8 cellular contexts compared by ENCODE assay signal in genomic region chrX:47482065-47482511, GRCh38. TPM values are rescaled to one million over a fixed set of nuclear protein-coding genes. Genes with fewer than 3 reads are reported as not detected.
DNase-seq lines count a peak whose midpoint lies in the region; ATAC-seq, FAIRE-seq and TF ChIP-seq lines count a peak whose summit lies in the region.

No MANE protein-coding gene starts in this region.

- no peaks in the 10 kb centered on the region for H3K4me1 Mint-ChIP-seq in astrocyte (ENCODE audit: low read depth, unreplicated experiment)

- H3K9me3 Mint-ChIP-seq in astrocyte (ENCODE audit: unreplicated experiment), result no peaks in the 10 kb centered on the region

- H3K27me3 Mint-ChIP-seq in astrocyte (ENCODE audit: low read depth, unreplicated experiment), result no peaks in the 10 kb centered on the region

- peaks cover 18% of the 10 kb centered on the region for H3K4me1 ChIP-seq in astrocyte (ENCODE audit: insufficient read depth, low read length)
- H3K4me1 ChIP-seq in mucosa of rectum (ENCODE audit: control insufficient read depth in 2 of 2, insufficient read depth in 2 of 2, low read length in 2 of 2), result peaks cover 7 to 8% of the 10 kb centered on the region in 2 donors

- H2AFZ ChIP-seq in astrocyte (ENCODE audit: low read depth, low read length), result peak overlapping the region; percentile 71

- no peak for FAIRE-seq in astrocyte (lab: Jason Lieb, UNC)

- ATAC-seq in GM18511 (IDR thresholded peaks at IDR 0.05; ENCODE audit: unreplicated experiment) (peak; percentile 10), HG03066 (IDR thresholded peaks at IDR 0.05; ENCODE audit: low read depth, unreplicated experiment) (peak; percentile 6), HG02763 (IDR thresholded peaks at IDR 0.05; ENCODE audit: unreplicated experiment) (no peak)

- H3K9me3 ChIP-seq in astrocyte (ENCODE audit: insufficient read depth, low read depth, low read length), result no peaks in the 10 kb centered on the region
- H3K9me3 ChIP-seq in mucosa of rectum (ENCODE audit: control insufficient read depth in 2 of 2, low read length in 2 of 2), result no peaks in the 10 kb centered on the region

- H3K27ac Mint-ChIP-seq in astrocyte (ENCODE audit: unreplicated experiment), result peak overlapping the region; percentile 88

- H3K79me2 ChIP-seq in astrocyte (ENCODE audit: insufficient read depth, low read length), result peaks cover 57% of the 10 kb centered on the region

- H3K4me3 ChIP-seq in astrocyte (ENCODE audit: insufficient read depth, low read depth, low read length) (peak overlapping the region; percentile 67), mucosa of rectum (ENCODE audit: low read length in 2 of 2) (peak overlapping the region; percentile 76 to 84)

- H3K36me3 ChIP-seq in astrocyte (ENCODE audit: insufficient read depth, low read length) (no peaks in the 10 kb centered on the region), mucosa of rectum (ENCODE audit: control insufficient read depth in 2 of 2, insufficient read depth in 2 of 2, low read length in 2 of 2) (no peaks in the 10 kb centered on the region)

- TF ChIP-seq CTCF in astrocyte (IDR thresholded peaks at IDR 0.05; ENCODE audit: insufficient read depth, low read depth, low read length), result no peak

- no peaks in the 10 kb centered on the region for H3K36me3 Mint-ChIP-seq in astrocyte (ENCODE audit: low read depth, unreplicated experiment)

- DNase-seq in astrocyte (ENCODE audit: low read depth) (no peak), ACHN (no peak), DMS 273 treated with DMSO at 0.1 percent for 48 hours (lab: John Stamatoyannopoulos, UW) (no peak)
- no peak for DNase-seq in central memory CD4-positive, alpha-beta T cell

- peak overlapping the region; percentile 96 for H3K4me3 Mint-ChIP-seq in astrocyte (ENCODE audit: unreplicated experiment)

- H3K27me3 ChIP-seq in astrocyte (ENCODE audit: insufficient read depth, low read length) (no peaks in the 10 kb centered on the region), mucosa of rectum (ENCODE audit: control insufficient read depth in 2 of 2, insufficient read depth in 2 of 2, low read length in 2 of 2) (no peaks in the 10 kb centered on the region)

- H3K27ac ChIP-seq in astrocyte (ENCODE audit: low read depth, low read length) (peak overlapping the region; percentile 93), mucosa of rectum (ENCODE audit: low read depth in 2 of 2, low read length in 2 of 2) (peak overlapping the region; percentile 88 to 92)

- peak overlapping the region; percentile 98 for H3K4me2 ChIP-seq in astrocyte (ENCODE audit: low read length)

- no peaks in the 10 kb centered on the region for H4K20me1 ChIP-seq in astrocyte (ENCODE audit: insufficient read depth, low read length)

- H3K9ac ChIP-seq in astrocyte (ENCODE audit: low read length) (peak overlapping the region; percentile 91), mucosa of rectum (ENCODE audit: low read depth in 1 of 2, low read length in 2 of 2) (peak overlapping the region; percentile 60 to 80)

- in situ Hi-C loops in ACHN (cut with HindIII; ENCODE audit: low pct_ligation_motif_present, low pct_unique_long_range_greater_than_20kb, low sequenced_read_pairs), result no loop called here

RNA-seq across cellular contexts. Expression of gene ZNF41, which starts 0.9 kb away (rescaled TPM):
- 5.7 and 7.0 TPM in 2 replicates for total RNA-seq in astrocyte
